8 cellular contexts compared by ENCODE assay signal in the genomic region with DNA sequence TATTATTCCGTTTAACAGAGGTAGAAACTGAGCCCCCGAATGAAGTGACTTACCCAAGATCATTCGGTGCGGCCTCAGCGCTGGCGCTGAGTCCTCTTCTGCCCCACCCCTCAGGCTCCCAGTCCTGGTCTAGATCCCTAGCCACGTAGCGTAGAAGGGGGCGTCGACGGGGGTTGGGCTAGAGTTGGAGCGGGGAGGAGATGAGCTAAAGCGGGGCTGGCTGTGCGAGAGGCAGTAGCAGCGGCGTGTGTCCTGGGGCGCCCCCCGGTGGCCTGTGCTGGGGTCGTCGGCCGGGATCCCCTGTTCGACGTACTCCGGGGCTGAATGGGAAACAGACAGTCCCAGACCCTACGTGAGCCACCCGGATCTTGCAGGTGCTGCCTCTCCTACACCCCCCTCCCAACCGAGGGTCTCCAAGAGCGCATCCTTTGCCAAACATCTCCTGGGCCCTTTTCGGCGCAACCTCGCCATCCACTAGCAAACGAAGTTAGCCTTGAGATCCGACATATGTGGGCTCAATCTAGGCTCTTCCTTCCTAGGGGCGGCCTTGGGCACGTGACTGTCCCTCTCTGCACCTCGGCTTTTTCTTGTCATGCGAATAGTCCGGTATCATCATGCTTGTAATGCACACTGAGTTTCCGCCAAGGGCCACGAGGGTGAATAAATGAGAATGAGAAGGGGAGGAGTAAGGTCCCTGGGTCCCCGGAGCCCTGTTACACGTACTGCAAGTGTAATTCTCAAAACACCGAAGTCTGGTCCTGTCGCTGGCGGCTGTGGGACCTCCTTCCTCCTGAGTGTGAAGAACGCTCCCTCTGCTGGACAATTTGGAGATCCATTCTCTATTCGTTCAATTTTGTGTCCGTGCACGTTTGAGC. TPM values are rescaled to one million over a fixed set of nuclear protein-coding genes. Genes with fewer than 3 reads are reported as not detected.
A peak's percentile ranks its signal among the peaks of the same experiment; 100 is the strongest.
DNase-seq lines count a peak whose midpoint lies in the region; ATAC-seq and FAIRE-seq lines count a peak whose summit lies in the region.

No MANE protein-coding gene starts in this region.

- intact Hi-C loops in left ventricle myocardium superior (cut with micrococcal nuclease), result loop anchor here (10.0 kb wide), 1 partner anchor 401 kb away; no protein-coding TSS in a partner anchor

- no peaks in the 10 kb centered on the region for H3K9me3 Mint-ChIP-seq in T-helper 1 cell treated with Interleukin-12 subunit alpha and Interleukin-12 subunit beta and Interleukin-4 antibody, amounts not matched to agents 30 μg/mL and 1 μg/mL, for 36 hours

- H3K4me3 Mint-ChIP-seq in T-helper 1 cell treated with Interleukin-12 subunit alpha and Interleukin-12 subunit beta and Interleukin-4 antibody, amounts not matched to agents 30 μg/mL and 1 μg/mL, for 36 hours, result peak overlapping the region; percentile 85

- peaks cover 24% of the 10 kb centered on the region for H3K4me1 Mint-ChIP-seq in T-helper 1 cell treated with Interleukin-12 subunit alpha and Interleukin-12 subunit beta and Interleukin-4 antibody, amounts not matched to agents 30 μg/mL and 1 μg/mL, for 36 hours (ENCODE audit: low read depth)

- peak overlapping the region; percentile 79 for H3K27ac Mint-ChIP-seq in T-helper 1 cell treated with Interleukin-12 subunit alpha and Interleukin-12 subunit beta and Interleukin-4 antibody, amounts not matched to agents 30 μg/mL and 1 μg/mL, for 36 hours

- peak; percentile 23 for FAIRE-seq in urothelium cell line (lab: Jason Lieb, UNC)

- DNase-seq in GM04504 (ENCODE audit: low read depth) (peak; percentile 62), NCI-H146 treated with DMSO at 0.1 percent for 48 hours (lab: John Stamatoyannopoulos, UW; ENCODE audit: unreplicated experiment) (peak; percentile 86), amniotic epithelial cell (ENCODE audit: low read depth) (peak; percentile 79), left ventricle myocardium superior (peak; percentile 91), pulmonary artery endothelial cell (ENCODE audit: low read depth, low spot score) (peak; percentile 77), urothelium cell line (ENCODE audit: low spot score) (peak; percentile 92)

- H3K27me3 Mint-ChIP-seq in T-helper 1 cell treated with Interleukin-12 subunit alpha and Interleukin-12 subunit beta and Interleukin-4 antibody, amounts not matched to agents 30 μg/mL and 1 μg/mL, for 36 hours (ENCODE audit: low read depth), result peaks cover 14% of the 10 kb centered on the region

- ATAC-seq in HG02763 (IDR thresholded peaks at IDR 0.05; ENCODE audit: unreplicated experiment) (peak; percentile 55), left ventricle myocardium superior (peak; percentile 95)

- no peaks in the 10 kb centered on the region for H3K36me3 Mint-ChIP-seq in T-helper 1 cell treated with Interleukin-12 subunit alpha and Interleukin-12 subunit beta and Interleukin-4 antibody, amounts not matched to agents 30 μg/mL and 1 μg/mL, for 36 hours (ENCODE audit: low read depth)

RNA-seq across cellular contexts. Expression of gene CYP4F22, which starts 47.7 kb away (rescaled TPM):
- total RNA-seq in left ventricle myocardium superior, result not detected
- total RNA-seq in pulmonary artery endothelial cell, result not detected in 2 replicates

RNA-seq across cellular contexts. Expression of gene CYP4F8, which starts 59.0 kb away (rescaled TPM):
- not detected for total RNA-seq in left ventricle myocardium superior
- not detected in 2 replicates for total RNA-seq in pulmonary artery endothelial cell

Comparison
In these comparisons a context has a peak if more than half of its experiments do, and no peak if none do; other contexts are left out.
1. Peak in every context shown above with its lines: DNase-seq and ATAC-seq.